ENCODE assay signal across 8 cellular contexts in genomic region chr17:489758-490329, GRCh38. TPM values are rescaled to one million over a fixed set of nuclear protein-coding genes. Genes with fewer than 3 reads are reported as not detected.
DNase-seq lines count a peak whose midpoint lies in the region; ATAC-seq and TF ChIP-seq lines count a peak whose summit lies in the region.

No MANE protein-coding gene starts in this region.

- TF ChIP-seq POLR2A in IMR-90 (IDR thresholded peaks at IDR 0.05; ENCODE audit: low read depth, low read length) (no peak), heart left ventricle (IDR thresholded peaks at IDR 0.05) (no peak), sigmoid colon (IDR thresholded peaks at IDR 0.05) (no peak)

- no peak overlapping the region; the same call in 1 of the 2 replicates for H3K23ac ChIP-seq in IMR-90 (ENCODE audit: low read depth, low read length)

- TF ChIP-seq RAD21 in IMR-90 (IDR thresholded peaks at IDR 0.05; ENCODE audit: low read length), result peak; percentile 14; the same call in 1 of the 2 replicates

- H3K4ac ChIP-seq in IMR-90 (ENCODE audit: low read depth, low read length), result peak overlapping the region; percentile 72

- peak overlapping the region; percentile 81 for H3K4me2 ChIP-seq in IMR-90 (ENCODE audit: low read depth, low read length)

- no peak overlapping the region for H2BK15ac ChIP-seq in IMR-90 (ENCODE audit: low read depth, low read length)

- peak; percentile 64 for ATAC-seq in IMR-90 (ENCODE audit: low read depth)
- peak in 3 of 4 donors; percentile 47 to 75 (median 48) for ATAC-seq in heart left ventricle

- in situ Hi-C loops in IMR-90 (cut with MboI; ENCODE audit: low sequenced_read_pairs), result no loop called here

- H3K4me3 ChIP-seq in IMR-90 (ENCODE audit: insufficient read depth, low read depth, low read length), result peak overlapping the region; percentile 65
- peak overlapping the region; percentile 22 to 92 (median 65) for H3K4me3 ChIP-seq in heart left ventricle
- H3K4me3 ChIP-seq in sigmoid colon, result peak overlapping the region; percentile 44 to 69 (median 61)

- H3K27me3 ChIP-seq in IMR-90 (ENCODE audit: control insufficient read depth, insufficient read depth, low read length), result no peaks in the 10 kb centered on the region; the same call in 1 of the 2 replicates
- no peaks in the 10 kb centered on the region for H3K27me3 ChIP-seq in heart left ventricle
- H3K27me3 ChIP-seq in sigmoid colon, result no peaks in the 10 kb centered on the region

- no peak overlapping the region for H2BK120ac ChIP-seq in IMR-90 (ENCODE audit: low read depth, low read length)

- BruUV-seq in IMR-90 (replicated peaks; lab: Mats Ljungman, UMichigan), result no TSS peak

- POLR2A ChIA-PET in IMR-90 (lab: Charles Lee; ENCODE audit: unreplicated experiment), result no interaction called here

- intact Hi-C loops in IMR-90 (cut with micrococcal nuclease) (no loop called here), heart left ventricle (cut with DNase I) (no loop called here), sigmoid colon (cut with DNase I) (no loop called here)

- H4K5ac ChIP-seq in IMR-90 (ENCODE audit: low read depth, low read length), result peak overlapping the region; percentile 12; the same call in 1 of the 2 replicates

- peak overlapping the region; percentile 63 for H3K14ac ChIP-seq in IMR-90 (replicated peaks; ENCODE audit: low read depth, low read length)

- H3K4me1 ChIP-seq in IMR-90 (ENCODE audit: control insufficient read depth, insufficient read depth, low read length), result peaks cover 6% of the 10 kb centered on the region; the same call in 1 of the 2 replicates
- peaks cover 0 to 20% (median 11%) of the 10 kb centered on the region in 12 donors for H3K4me1 ChIP-seq in heart left ventricle
- H3K4me1 ChIP-seq in sigmoid colon, result peaks cover 0 to 21% (median 16%) of the 10 kb centered on the region in 4 donors

- TF ChIP-seq CTCF in IMR-90 (conservative IDR thresholded peaks at IDR 0.05; ENCODE audit: low read depth, low read length), result no peak
- TF ChIP-seq CTCF in heart left ventricle (IDR thresholded peaks at IDR 0.05), result no peak
- no peak for TF ChIP-seq CTCF in sigmoid colon (IDR thresholded peaks at IDR 0.05)

- H3K9ac ChIP-seq in IMR-90 (ENCODE audit: low read depth, low read length), result peak overlapping the region; percentile 57

- peak overlapping the region; percentile 77; the same call in 1 of the 2 replicates for H2AK5ac ChIP-seq in IMR-90 (ENCODE audit: low read depth, low read length)

- CTCF ChIA-PET in IMR-90 (lab: Yijun Ruan, JAX), result no interaction called here

- H2AFZ ChIP-seq in IMR-90 (replicated peaks; ENCODE audit: low read length, poor library complexity), result peak overlapping the region; percentile 89

- H4K20me1 ChIP-seq in IMR-90 (ENCODE audit: insufficient read depth, low read length), result no peaks in the 10 kb centered on the region

- no peaks in the 10 kb centered on the region for H3K9me3 ChIP-seq in IMR-90 (ENCODE audit: control insufficient read depth, insufficient read depth, low read length)
- H3K9me3 ChIP-seq in heart left ventricle, result no peaks in the 10 kb centered on the region
- no peaks in the 10 kb centered on the region for H3K9me3 ChIP-seq in sigmoid colon

- WGBS in IMR-90 (ENCODE audit: extremely low coverage in 2 of 2, insufficient read length in 1 of 2), 2 experiments, result 0% methylated on average over 5 of the region's 38 CpGs; no CpG with 5 or more reads in 1 of the 2 experiments
- WGBS in heart left ventricle, 4 donors, result 0 to 2% (median 2%) methylated on average over 8 to 38 of the region's 38 CpGs
- 1 to 2% methylated on average over 38 of the region's 38 CpGs for WGBS in sigmoid colon, 2 donors

- H4K91ac ChIP-seq in IMR-90 (ENCODE audit: insufficient read depth, low read depth, low read length), result no peak overlapping the region

- H2BK20ac ChIP-seq in IMR-90 (ENCODE audit: low read depth, low read length), result no peak overlapping the region

- H3K18ac ChIP-seq in IMR-90 (ENCODE audit: low read depth, low read length), result no peak overlapping the region

- dilution Hi-C loops in IMR-90 (cut with HindIII; ENCODE audit: low sequenced_read_pairs, unreplicated experiment), result no loop called here

- DNase-seq in EL (peak; percentile 69), IMR-90 (peak; percentile 44), heart left ventricle (peak in 4 of 5 donors; percentile 42 to 79 (median 56)), sigmoid colon (peak; percentile 74), middle frontal gyrus (ENCODE audit: extremely low spot score, low spot score) (no peak), cortex of kidney (lab: John Stamatoyannopoulos, UW) (no peak), NCI-H2171 treated with DMSO at 0.1 percent for 48 hours (lab: John Stamatoyannopoulos, UW) (no peak)
- DNase-seq in activated T-helper 1 cell treated with anti-CD3 and anti-CD28 coated beads, Interleukin-2, amount 50 U/mL, for 16 hours (ENCODE audit: low read depth in 1 of 2, low spot score in 1 of 2), result peak; percentile 37 to 45

- H3K27ac ChIP-seq in IMR-90 (ENCODE audit: insufficient read depth, low read length), result peak overlapping the region; percentile 54
- peak overlapping the region; percentile 53 to 88 (median 72) for H3K27ac ChIP-seq in heart left ventricle
- peak overlapping the region; percentile 55 to 76 (median 63) for H3K27ac ChIP-seq in sigmoid colon

- no peaks in the 10 kb centered on the region for H3K36me3 ChIP-seq in IMR-90 (ENCODE audit: control insufficient read depth, insufficient read depth, low read length)
- H3K36me3 ChIP-seq in heart left ventricle, result no peaks in the 10 kb centered on the region
- H3K36me3 ChIP-seq in sigmoid colon, result no peaks in the 10 kb centered on the region

- TF ChIP-seq EP300 in sigmoid colon (IDR thresholded peaks at IDR 0.05), result no peak

- 0 out of 2 replicates have a peak, but pooled peaks cover 4% of the 10 kb centered on the region for H3K9me1 ChIP-seq in IMR-90 (ENCODE audit: insufficient read depth, low read length)

- peak overlapping the region; percentile 90 for H2BK5ac ChIP-seq in IMR-90 (ENCODE audit: low read depth, low read length, poor library complexity, severe bottlenecking)

- no peak overlapping the region for H3K56ac ChIP-seq in IMR-90 (ENCODE audit: extremely low read depth, insufficient read depth, low read length)

- peaks cover 6 to 10% of the 10 kb centered on the region in 2 experiments for H3K79me1 ChIP-seq in IMR-90 (ENCODE audit: low read depth in 1 of 2, low read length in 2 of 2)

- peak overlapping the region; percentile 94 for H2AK9ac ChIP-seq in IMR-90 (replicated peaks; ENCODE audit: low read depth, low read length, poor library complexity)

- H4K8ac ChIP-seq in IMR-90 (ENCODE audit: low read depth in 2 of 2, low read length in 2 of 2), result peak overlapping the region in 1 of 2 experiments; percentile 60; a peak in 1 of 4 replicates

TF ChIP-seq in IMR-90, 13 proteins besides CTCF, POLR2A, EP300 and RAD21:
- TF ChIP-seq FOS (IDR thresholded peaks at IDR 0.05; ENCODE audit: low read depth, low read length) (no peak), MAZ (IDR thresholded peaks at IDR 0.05; ENCODE audit: borderline replicate concordance, low read depth, low read length) (no peak), MXI1 (IDR thresholded peaks at IDR 0.05; ENCODE audit: borderline replicate concordance, low read depth, low read length) (no peak), USF2 (IDR thresholded peaks at IDR 0.05; ENCODE audit: low read depth, low read length) (no peak), MAFK (IDR thresholded peaks at IDR 0.05; ENCODE audit: low read depth, low read length) (no peak), RFX5 (IDR thresholded peaks at IDR 0.05; ENCODE audit: low read depth, low read length) (no peak), RCOR1 (IDR thresholded peaks at IDR 0.05; ENCODE audit: insufficient replicate concordance, low read length) (no peak), CEBPB (IDR thresholded peaks at IDR 0.05; ENCODE audit: low read depth, low read length) (no peak), NFE2L2 (IDR thresholded peaks at IDR 0.05; ENCODE audit: low read depth, low read length) (no peak), BHLHE40 (IDR thresholded peaks at IDR 0.05; ENCODE audit: low read depth, low read length) (no peak), CHD1 (IDR thresholded peaks at IDR 0.05; ENCODE audit: low read depth, low read length) (no peak), SMC3 (IDR thresholded peaks at IDR 0.05; ENCODE audit: low read depth, low read length) (no peak), ELK1 (IDR thresholded peaks at IDR 0.05; ENCODE audit: borderline replicate concordance, low read depth, low read length) (no peak)
TF ChIP-seq in IMR-90: peak in this region for 0.

RNA-seq across cellular contexts. Expression of gene RFLNB, which starts 44.1 kb away (rescaled TPM):
- total RNA-seq in IMR-90 (2012; rRNA removed) (35.7 and 48.6 TPM in 2 replicates), heart left ventricle (10 to 100 TPM in 7 of 9 donors, 1 to 10 TPM in 2; 9.1 to 25.4 (median 11.6) TPM), sigmoid colon (10 to 100 TPM; 17.1 to 32.7 (median 26.7) TPM)
- polyA plus RNA-seq in IMR-90 (2012; rRNA removed) (21.3 and 24.1 TPM in 2 replicates), heart left ventricle (10 to 100 TPM; 10.9 to 15.7 TPM), sigmoid colon (10 to 100 TPM in 2 of 3 donors, 1 to 10 TPM in 1; 6.4 to 28.2 (median 12.5) TPM)
- polyA plus RNA-seq in IMR-90 (2012; cell fraction: cytosol; rRNA removed), result 11.5 and 17.4 TPM in 2 replicates
- polyA plus RNA-seq in IMR-90 (2012; cell fraction: nucleus; rRNA removed; ENCODE audit: low replicate concordance), result 8.3 and 9.7 TPM in 2 replicates

Comparison
In these comparisons a context has a peak if more than half of its experiments do, and no peak if none do; other contexts are left out.
1. DNase-seq: peak in EL (single experiment), IMR-90 (single experiment), activated T-helper 1 cell treated with anti-CD3 and anti-CD28 coated beads, Interleukin-2, amount 50 U/mL, for 16 hours (2 of 2), heart left ventricle (4 of 5) and sigmoid colon (single experiment); none in middle frontal gyrus (single experiment), cortex of kidney (single experiment) and NCI-H2171 treated with DMSO at 0.1 percent for 48 hours (single experiment).
2. Peak in every context shown above with its lines, with median percentiles within 50 percentile points of each other: H3K27ac ChIP-seq and H3K4me3 ChIP-seq.